In the genomic region with DNA sequence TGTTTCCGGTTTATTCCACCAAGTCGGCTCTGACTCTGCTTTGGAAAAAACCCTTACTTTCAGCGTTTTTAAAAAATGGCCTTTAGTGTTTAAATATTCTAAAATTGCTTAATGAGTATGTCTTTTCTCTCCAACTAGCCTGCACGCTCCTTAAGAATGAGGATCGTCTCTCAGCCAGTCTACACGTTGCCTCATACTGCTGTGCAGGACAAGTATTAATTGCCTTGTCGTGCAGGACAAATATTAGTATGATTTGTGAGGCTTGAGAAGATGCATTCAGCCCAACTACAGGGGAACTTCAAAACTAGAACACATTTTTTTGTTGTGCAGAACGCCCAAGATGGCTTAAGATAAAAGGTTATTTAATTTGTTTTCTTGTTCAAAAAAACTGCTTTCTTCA, we compare ENCODE assay signal across 25 cellular contexts.
DNase-seq lines count a peak whose midpoint lies in the region; ATAC-seq, FAIRE-seq and TF ChIP-seq lines count a peak whose summit lies in the region.
"Had no signal": no experiment of that assay in that cellular context is flagged by ENCODE, and none has a peak within 500 bp of the region (broad histone marks: within the 10 kb centered on the region; RNA-seq: fewer than 3 reads in every experiment).

No MANE protein-coding gene starts in this region.

- no peaks in the 10 kb centered on the region for H3K36me3 ChIP-seq in left lung
- H3K36me3 ChIP-seq in effector memory CD4-positive, alpha-beta T cell (ENCODE audit: control insufficient read depth, insufficient read depth, low read length): no peaks in the 10 kb centered on the region

- 70% methylated on average over 8 of the region's 8 CpGs for WGBS in A549 (ENCODE audit: missing lambda C conversion rate)

- ATAC-seq in A549: no peak
- ATAC-seq in left lung: peak; percentile 60
- ATAC-seq in natural killer cell: no peak
- ATAC-seq in HG02973 (IDR thresholded peaks at IDR 0.05; ENCODE audit: unreplicated experiment): no peak
- ATAC-seq: CD8-positive, alpha-beta T cell had no signal

- H3K9me3 ChIP-seq in A549 (no peaks in the 10 kb centered on the region), left lung (no peaks in the 10 kb centered on the region)
- no peaks in the 10 kb centered on the region for H3K9me3 ChIP-seq in effector memory CD4-positive, alpha-beta T cell (ENCODE audit: control insufficient read depth, low read length)
- H3K9me3 ChIP-seq: Caco-2 had no signal

- TF ChIP-seq EP300 in A549 (IDR thresholded peaks at IDR 0.05): no peak

- TF ChIP-seq CTCF in A549 (IDR thresholded peaks at IDR 0.05) (no peak), left lung (IDR thresholded peaks at IDR 0.05) (no peak), natural killer cell (IDR thresholded peaks at IDR 0.05) (no peak)

- no peak for TF ChIP-seq RAD21 in A549 (conservative IDR thresholded peaks at IDR 0.05 in 1 of 2, IDR thresholded peaks at IDR 0.05 in 1 of 2)

- H3K36me3 Mint-ChIP-seq in natural killer cell: no peaks in the 10 kb centered on the region
- H3K36me3 Mint-ChIP-seq: CD8-positive, alpha-beta T cell had no signal

- no peak overlapping the region for H3K4me2 ChIP-seq in A549

- H3K9me3 Mint-ChIP-seq in natural killer cell: no peaks in the 10 kb centered on the region
- H3K9me3 Mint-ChIP-seq: CD8-positive, alpha-beta T cell had no signal

- no peak for TF ChIP-seq POLR2A in A549 (IDR thresholded peaks at IDR 0.05; ENCODE audit: low read length)

- FAIRE-seq in A549 (lab: Jason Lieb, UNC) (peak; percentile 46), endometrium (lab: Jason Lieb, UNC) (peak; percentile 90)
- FAIRE-seq: GM19239 had no signal

- intact Hi-C loops in left lung (cut with DNase I): no loop called here
- intact Hi-C loops in natural killer cell (cut with micrococcal nuclease): no loop called here

- H3K27ac ChIP-seq in A549 (no peak overlapping the region), left lung (no peak overlapping the region)
- no peak overlapping the region for H3K27ac ChIP-seq in effector memory CD4-positive, alpha-beta T cell (ENCODE audit: insufficient read depth, low read length, poor library complexity, severe bottlenecking)
- H3K27ac ChIP-seq: C4-2B had no signal

- POLR2A ChIA-PET in A549 (lab: Yijun Ruan, JAX): no interaction called here

- H3K4me1 Mint-ChIP-seq in natural killer cell: no peaks in the 10 kb centered on the region
- H3K4me1 Mint-ChIP-seq: B cell had no signal

- CTCF ChIA-PET in A549 (lab: Yijun Ruan, JAX): interaction anchor here (1.2 kb wide), 1 partner anchor 25 kb away, joined by 3 read pairs; no protein-coding TSS in a partner anchor

- H3K4me3 ChIP-seq in A549: no peak overlapping the region
- no peak overlapping the region for H3K4me3 ChIP-seq in left lung
- H3K4me3 ChIP-seq in effector memory CD4-positive, alpha-beta T cell (ENCODE audit: insufficient read depth, low read depth, low read length, poor library complexity, severe bottlenecking): no peak overlapping the region

- no peaks in the 10 kb centered on the region for H3K27me3 Mint-ChIP-seq in natural killer cell (ENCODE audit: low read depth in 2 of 2)

- H3K4me3 Mint-ChIP-seq in natural killer cell: no peak overlapping the region
- H3K4me3 Mint-ChIP-seq: B cell; CD8-positive, alpha-beta T cell had no signal

- DNase-seq in A549 (ENCODE audit: low read depth in 1 of 2, low spot score in 1 of 2) (no peak), GM03348 (ENCODE audit: low spot score) (peak; percentile 28), left lung (no peak), natural killer cell (no peak), H4 (ENCODE audit: low spot score) (no peak)
- no peak for DNase-seq in effector memory CD4-positive, alpha-beta T cell
- DNase-seq: Caco-2; CD8-positive, alpha-beta T cell; DMS79; EL; GDM1; H7; NCI-H1048; NCI-H1417; NCI-H1694 treated with DMSO at 0.1 percent for 48 hours; NCI-H2081; NCI-H2227 treated with DMSO at 0.1 percent for 48 hours; NCI-H69; Right ventricle myocardium superior; RPMI8226 had no signal

- H3K27ac Mint-ChIP-seq in natural killer cell: no peak overlapping the region
- H3K27ac Mint-ChIP-seq: B cell; CD8-positive, alpha-beta T cell had no signal

- H3K4me1 ChIP-seq in A549: no peaks in the 10 kb centered on the region
- no peaks in the 10 kb centered on the region for H3K4me1 ChIP-seq in left lung
- no peaks in the 10 kb centered on the region for H3K4me1 ChIP-seq in effector memory CD4-positive, alpha-beta T cell (ENCODE audit: control insufficient read depth, insufficient read depth, low read length, poor library complexity, severe bottlenecking)
- H3K4me1 ChIP-seq: Caco-2 had no signal

- no peaks in the 10 kb centered on the region for H3K27me3 ChIP-seq in left lung
- no peaks in the 10 kb centered on the region for H3K27me3 ChIP-seq in effector memory CD4-positive, alpha-beta T cell (replicated peaks; ENCODE audit: control insufficient read depth, insufficient read depth, low read length, poor library complexity, severe bottlenecking)

TF ChIP-seq in A549, 52 proteins besides CTCF, POLR2A, EP300 and RAD21:
- TF ChIP-seq ZSCAN20 (CRISPR knock-in tag; IDR thresholded peaks at IDR 0.05) (no peak), EHMT2 (IDR thresholded peaks at IDR 0.05; ENCODE audit: low read depth) (no peak), MAFK (IDR thresholded peaks at IDR 0.05; ENCODE audit: partially characterized antibody) (no peak), ZFP36 (IDR thresholded peaks at IDR 0.05; ENCODE audit: borderline replicate concordance, partially characterized antibody) (no peak), CBX8 (IDR thresholded peaks at IDR 0.05) (no peak), CEBPB (IDR thresholded peaks at IDR 0.05) (no peak)
- TF ChIP-seq, protein P1, sequence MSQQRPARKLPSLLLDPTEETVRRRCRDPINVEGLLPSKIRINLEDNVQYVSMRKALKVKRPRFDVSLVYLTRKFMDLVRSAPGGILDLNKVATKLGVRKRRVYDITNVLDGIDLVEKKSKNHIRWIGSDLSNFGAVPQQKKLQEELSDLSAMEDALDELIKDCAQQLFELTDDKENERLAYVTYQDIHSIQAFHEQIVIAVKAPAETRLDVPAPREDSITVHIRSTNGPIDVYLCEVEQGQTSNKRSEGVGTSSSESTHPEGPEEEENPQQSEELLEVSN (IDR thresholded peaks at IDR 0.05; ENCODE audit: borderline replicate concordance, low read depth): no peak
- TF ChIP-seq, protein P2, sequence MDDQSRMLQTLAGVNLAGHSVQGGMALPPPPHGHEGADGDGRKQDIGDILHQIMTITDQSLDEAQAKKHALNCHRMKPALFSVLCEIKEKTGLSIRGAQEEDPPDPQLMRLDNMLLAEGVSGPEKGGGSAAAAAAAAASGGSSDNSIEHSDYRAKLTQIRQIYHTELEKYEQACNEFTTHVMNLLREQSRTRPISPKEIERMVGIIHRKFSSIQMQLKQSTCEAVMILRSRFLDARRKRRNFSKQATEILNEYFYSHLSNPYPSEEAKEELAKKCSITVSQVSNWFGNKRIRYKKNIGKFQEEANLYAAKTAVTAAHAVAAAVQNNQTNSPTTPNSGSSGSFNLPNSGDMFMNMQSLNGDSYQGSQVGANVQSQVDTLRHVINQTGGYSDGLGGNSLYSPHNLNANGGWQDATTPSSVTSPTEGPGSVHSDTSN (IDR thresholded peaks at IDR 0.05): no peak
- TF ChIP-seq, protein P3, sequence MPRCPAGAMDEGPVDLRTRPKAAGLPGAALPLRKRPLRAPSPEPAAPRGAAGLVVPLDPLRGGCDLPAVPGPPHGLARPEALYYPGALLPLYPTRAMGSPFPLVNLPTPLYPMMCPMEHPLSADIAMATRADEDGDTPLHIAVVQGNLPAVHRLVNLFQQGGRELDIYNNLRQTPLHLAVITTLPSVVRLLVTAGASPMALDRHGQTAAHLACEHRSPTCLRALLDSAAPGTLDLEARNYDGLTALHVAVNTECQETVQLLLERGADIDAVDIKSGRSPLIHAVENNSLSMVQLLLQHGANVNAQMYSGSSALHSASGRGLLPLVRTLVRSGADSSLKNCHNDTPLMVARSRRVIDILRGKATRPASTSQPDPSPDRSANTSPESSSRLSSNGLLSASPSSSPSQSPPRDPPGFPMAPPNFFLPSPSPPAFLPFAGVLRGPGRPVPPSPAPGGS (IDR thresholded peaks at IDR 0.05): no peak
- TF ChIP-seq, protein P4, sequence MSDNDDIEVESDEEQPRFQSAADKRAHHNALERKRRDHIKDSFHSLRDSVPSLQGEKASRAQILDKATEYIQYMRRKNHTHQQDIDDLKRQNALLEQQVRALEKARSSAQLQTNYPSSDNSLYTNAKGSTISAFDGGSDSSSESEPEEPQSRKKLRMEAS (IDR thresholded peaks at IDR 0.05): no peak
